8 cellular contexts compared by ENCODE assay signal in the genomic region with DNA sequence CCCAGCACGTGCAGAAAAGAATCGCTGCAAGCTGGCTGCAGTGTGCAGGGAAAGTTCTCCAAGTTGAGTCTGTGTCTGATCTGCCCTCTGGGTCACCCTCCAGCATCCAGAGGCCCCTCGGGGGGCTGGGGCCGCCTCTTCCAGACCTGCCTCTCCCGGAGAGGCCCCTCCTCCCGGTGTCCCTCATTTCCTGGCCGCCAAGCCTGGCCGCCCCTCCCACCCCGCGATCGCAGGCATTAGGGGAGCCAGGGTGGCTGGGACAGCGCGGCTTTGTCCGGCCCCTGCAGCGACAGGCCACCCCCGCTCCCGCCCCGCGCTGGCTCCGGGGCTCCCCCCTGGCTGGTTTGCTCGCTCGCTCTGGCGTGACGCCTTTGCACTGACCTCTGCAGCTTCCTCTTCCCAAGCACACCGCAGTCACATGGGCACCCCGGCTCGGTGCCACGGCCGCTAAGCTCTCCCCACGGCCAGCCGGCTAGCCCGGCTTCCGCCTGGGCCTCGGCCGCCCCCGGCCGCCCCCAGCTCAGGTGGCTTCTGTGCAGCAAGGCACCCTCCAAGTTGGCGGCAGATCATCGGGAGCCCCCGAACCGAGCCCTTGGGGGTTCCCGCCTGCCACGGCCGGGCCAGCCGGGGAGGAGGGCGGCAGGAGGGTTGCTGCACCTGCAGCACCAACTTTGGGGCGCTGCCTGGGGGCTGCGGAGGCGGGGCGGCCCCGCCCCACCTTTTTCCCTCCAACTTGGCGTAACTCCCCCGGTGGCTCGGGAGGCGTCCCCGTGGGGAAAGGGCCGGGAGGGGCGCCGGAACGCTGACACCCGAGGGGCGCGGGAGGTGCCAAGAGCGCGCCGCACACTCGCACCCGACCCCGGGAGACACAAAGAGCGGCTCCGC. TPM values are rescaled to one million over a fixed set of nuclear protein-coding genes. Genes with fewer than 3 reads are reported as not detected.
DNase-seq lines count a peak whose midpoint lies in the region; ATAC-seq and TF ChIP-seq lines count a peak whose summit lies in the region.

No MANE protein-coding gene starts in this region.

- TF ChIP-seq CTCF in HL-60 (IDR thresholded peaks at IDR 0.05; ENCODE audit: insufficient read depth, low read length) (no peak), Peyer's patch (IDR thresholded peaks at IDR 0.05) (no peak)

- H2AFZ ChIP-seq in neuronal stem cell (ENCODE audit: low read length), result peak overlapping the region; percentile 88

- peak overlapping the region; percentile 39 for H3K23ac ChIP-seq in neuronal stem cell (ENCODE audit: low read depth, low read length, poor library complexity)

- peaks cover 10% of the 10 kb centered on the region for H3K79me1 ChIP-seq in neuronal stem cell (ENCODE audit: low read depth, low read length)

- no peak overlapping the region for H2BK12ac ChIP-seq in neuronal stem cell (ENCODE audit: low read length)

- H3K27ac ChIP-seq in HL-60 (replicated peaks), result peak overlapping the region; percentile 98
- H3K27ac ChIP-seq in Peyer's patch, result peak overlapping the region; percentile 81 to 98 (median 88)
- H3K27ac ChIP-seq in neuronal stem cell (replicated peaks; ENCODE audit: low read length), result peak overlapping the region; percentile 89
- H3K27ac ChIP-seq in urinary bladder (ENCODE audit: low read depth), result peak overlapping the region; percentile 81

- H3K27ac Mint-ChIP-seq in activated naive CD4-positive, alpha-beta T cell treated with anti-CD3 and anti-CD28 coated beads for 36 hours, result peak overlapping the region; percentile 69

- no peaks in the 10 kb centered on the region for H3K27me3 Mint-ChIP-seq in activated naive CD4-positive, alpha-beta T cell treated with anti-CD3 and anti-CD28 coated beads for 36 hours (ENCODE audit: low read depth)

- H3K9ac ChIP-seq in neuronal stem cell (ENCODE audit: low read depth, low read length, poor library complexity), result peak overlapping the region; percentile 82

- peak; percentile 62 for ATAC-seq in GM21360 (IDR thresholded peaks at IDR 0.05; ENCODE audit: unreplicated experiment)

- peak; percentile 23 to 31 for TF ChIP-seq POLR2A in Peyer's patch (IDR thresholded peaks at IDR 0.05)

- H3K4me1 ChIP-seq in Peyer's patch (peaks cover 4 to 31% (median 22%) of the 10 kb centered on the region in 4 donors), neuronal stem cell (ENCODE audit: control insufficient read depth in 2 of 2, insufficient read depth in 1 of 2, low read depth in 1 of 2, low read length in 2 of 2) (peaks cover 25 to 30% of the 10 kb centered on the region in 2 donors), urinary bladder (ENCODE audit: insufficient read depth) (peaks cover 2% of the 10 kb centered on the region)

- no CpG with 5 or more reads among the region's 71 CpGs for WGBS in neuronal stem cell (ENCODE audit: extremely low coverage in 2 of 2, insufficient read length in 2 of 2, insufficient replicate concordance in 1 of 2), 2 donors
- under 1% methylated on average over 71 of the region's 71 CpGs for WGBS in urinary bladder

- H3K4me2 ChIP-seq in neuronal stem cell (ENCODE audit: insufficient read depth, low read length, poor library complexity, severe bottlenecking), result peak overlapping the region; percentile 97

- peak overlapping the region; percentile 71 for H3K4me3 ChIP-seq in HL-60 (replicated peaks; ENCODE audit: insufficient read depth, low read length)
- peak overlapping the region; percentile 65 to 78 (median 68) for H3K4me3 ChIP-seq in Peyer's patch
- H3K4me3 ChIP-seq in neuronal stem cell (ENCODE audit: low read length in 2 of 2), result peak overlapping the region; percentile 45 to 75
- H3K4me3 ChIP-seq in urinary bladder (ENCODE audit: low read depth, low read length), result peak overlapping the region; percentile 61

- H3K14ac ChIP-seq in neuronal stem cell (ENCODE audit: low read length), result peak overlapping the region; percentile 90

- H3K9me3 ChIP-seq in Peyer's patch (no peaks in the 10 kb centered on the region), neuronal stem cell (replicated peaks in 1 of 2; ENCODE audit: control insufficient read depth in 2 of 2, insufficient read depth in 1 of 2, low read depth in 1 of 2, low read length in 2 of 2) (no peaks in the 10 kb centered on the region)

- DNase-seq in DMS53 treated with DMSO at 0.1 percent for 48 hours (lab: John Stamatoyannopoulos, UW; ENCODE audit: unreplicated experiment), result peak; percentile 47
- peak; percentile 93 to 95 for DNase-seq in HL-60 (ENCODE audit: low read depth in 1 of 2, low spot score in 1 of 2)
- peak; percentile 82 to 95 (median 93) for DNase-seq in Peyer's patch
- DNase-seq in activated naive CD4-positive, alpha-beta T cell treated with anti-CD3 and anti-CD28 coated beads for 36 hours, result peak; percentile 68
- DNase-seq in globus pallidus (ENCODE audit: low spot score), result peak; percentile 81
- peak; percentile 81 for DNase-seq in neuronal stem cell (ENCODE audit: low spot score)

- H3K18ac ChIP-seq in neuronal stem cell (ENCODE audit: low read length), result peak overlapping the region; percentile 97

- H3K4ac ChIP-seq in neuronal stem cell (ENCODE audit: low read length), result peak overlapping the region; percentile 44

- H2BK5ac ChIP-seq in neuronal stem cell (ENCODE audit: low read length), result peak overlapping the region; percentile 97

- CTCF ChIA-PET in activated naive CD4-positive, alpha-beta T cell treated with anti-CD3 and anti-CD28 coated beads for 36 hours (lab: Charles Lee), result interaction anchor here (0.5 to 0.9 kb wide), 4 partner anchors 13 to 32 kb away, joined by 3 read pairs; no protein-coding TSS in a partner anchor

- H3K9me3 Mint-ChIP-seq in activated naive CD4-positive, alpha-beta T cell treated with anti-CD3 and anti-CD28 coated beads for 36 hours, result no peaks in the 10 kb centered on the region

- intact Hi-C loops in activated naive CD4-positive, alpha-beta T cell treated with anti-CD3 and anti-CD28 coated beads for 36 hours (cut with micrococcal nuclease), result loop anchor here (2.0 to 5.0 kb wide), 3 partner anchors 70 to 255 kb away; partner anchors contain the start of genes ORAI1 and RHOF

- no peaks in the 10 kb centered on the region for H3K36me3 Mint-ChIP-seq in activated naive CD4-positive, alpha-beta T cell treated with anti-CD3 and anti-CD28 coated beads for 36 hours (ENCODE audit: low read depth)

- no peaks in the 10 kb centered on the region for H3K27me3 ChIP-seq in HL-60 (ENCODE audit: insufficient read depth, poor library complexity, severe bottlenecking)
- H3K27me3 ChIP-seq in Peyer's patch, result no peaks in the 10 kb centered on the region
- no peaks in the 10 kb centered on the region for H3K27me3 ChIP-seq in neuronal stem cell (ENCODE audit: control insufficient read depth in 3 of 3, insufficient read depth in 3 of 3, low read depth in 1 of 3, low read length in 3 of 3)

- H4K91ac ChIP-seq in neuronal stem cell (ENCODE audit: low read depth, low read length, poor library complexity), result peak overlapping the region; percentile 49

- peaks cover 43% of the 10 kb centered on the region for H3K4me1 Mint-ChIP-seq in activated naive CD4-positive, alpha-beta T cell treated with anti-CD3 and anti-CD28 coated beads for 36 hours (ENCODE audit: low read depth)

- peak overlapping the region; percentile 70 for H3K4me3 Mint-ChIP-seq in activated naive CD4-positive, alpha-beta T cell treated with anti-CD3 and anti-CD28 coated beads for 36 hours

- H3K36me3 ChIP-seq in Peyer's patch (no peaks in the 10 kb centered on the region), neuronal stem cell (replicated peaks in 1 of 2; ENCODE audit: control insufficient read depth in 2 of 2, insufficient read depth in 2 of 2, low read length in 2 of 2) (peaks cover 24 to 34% of the 10 kb centered on the region in 2 donors), urinary bladder (ENCODE audit: insufficient read depth) (no peaks in the 10 kb centered on the region)

- peak overlapping the region; percentile 81 for H2BK120ac ChIP-seq in neuronal stem cell (ENCODE audit: low read depth, low read length)

- H2BK15ac ChIP-seq in neuronal stem cell (ENCODE audit: low read length), result peak overlapping the region; percentile 54

- H4K8ac ChIP-seq in neuronal stem cell (ENCODE audit: low read depth, low read length), result no peak overlapping the region

- peak overlapping the region; percentile 93 for H2AK5ac ChIP-seq in neuronal stem cell (ENCODE audit: low read depth, low read length)

RNA-seq across cellular contexts. Expression of gene KDM2B, which starts 43.7 kb away (rescaled TPM):
- total RNA-seq in Peyer's patch (100 to 1,000 TPM in 1 of 4 donors, 10 to 100 TPM in 2, 1 to 10 TPM in 1; 10.0 to 115 (median 33.7) TPM), urinary bladder (23.3 TPM)
- 10 to 100 TPM; 22.7 to 23.8 TPM for total RNA-seq in activated naive CD4-positive, alpha-beta T cell treated with anti-CD3 and anti-CD28 coated beads for 36 hours
- 63.7 TPM for polyA plus RNA-seq in neuronal stem cell (2013, experiment 1 of 2)
- 67.7 TPM for polyA plus RNA-seq in neuronal stem cell (2013, experiment 2 of 2)
- 18.7 TPM for polyA plus RNA-seq in urinary bladder

Comparison
In these comparisons a context has a peak if more than half of its experiments do, and no peak if none do; other contexts are left out.
1. Peak in every context shown above with its lines: DNase-seq, ATAC-seq, H3K4me3 ChIP-seq and H3K27ac ChIP-seq.